8 cellular contexts compared by ENCODE assay signal in genomic region chr2:70523996-70524965, GRCh38. TPM values are rescaled to one million over a fixed set of nuclear protein-coding genes. Genes with fewer than 3 reads are reported as not detected.
DNase-seq lines count a peak whose midpoint lies in the region; ATAC-seq and TF ChIP-seq lines count a peak whose summit lies in the region.

No MANE protein-coding gene starts in this region.

- DNase-seq in DMS79 (lab: John Stamatoyannopoulos, UW) (peak; percentile 49), NOMO-1 treated with dmso at 0.1 percent for 144 hours (lab: John Stamatoyannopoulos, UW; ENCODE audit: unreplicated experiment) (peak; percentile 64), astrocyte of the spinal cord (ENCODE audit: low read depth, low spot score) (peak; percentile 55), lung microvascular endothelial cell (ENCODE audit: low read depth in 2 of 2) (peak; percentile 26 to 43), NCI-H2171 treated with DMSO at 0.1 percent for 48 hours (lab: John Stamatoyannopoulos, UW) (no peak)

- in situ Hi-C loops in astrocyte of the spinal cord (cut with HindIII; ENCODE audit: low sequenced_read_pairs) = no loop called here

- no peak for TF ChIP-seq CTCF in astrocyte of the spinal cord (IDR thresholded peaks at IDR 0.05; ENCODE audit: low read depth, low read length)

- ATAC-seq in GM18873 (IDR thresholded peaks at IDR 0.05; ENCODE audit: low FRiP score, unreplicated experiment) = no peak
- no peak for ATAC-seq in HG03378 (IDR thresholded peaks at IDR 0.05; ENCODE audit: unreplicated experiment)
- no peak for ATAC-seq in HG02798 (IDR thresholded peaks at IDR 0.05; ENCODE audit: poor library complexity, unreplicated experiment)

- H3K4me3 ChIP-seq in astrocyte of the spinal cord (ENCODE audit: low read depth, low read length) = no peak overlapping the region

RNA-seq across cellular contexts. Expression of gene TGFA, which starts 29.3 kb away (rescaled TPM):
- 7.8 and 16.3 TPM in 2 replicates for total RNA-seq in lung microvascular endothelial cell
